ENCODE assay signal across 30 cellular contexts in genomic region chr19:7331446-7331845, GRCh38.
"Had no signal": no experiment of that assay in that cellular context is flagged by ENCODE, and none has a peak within 500 bp of the region (broad histone marks: within the 10 kb centered on the region; RNA-seq: fewer than 3 reads in every experiment).

No MANE protein-coding gene starts in this region.

- DNase-seq: naive thymus-derived CD8-positive, alpha-beta T cell; nephron progenitor cell; occipital lobe; ovary; posterior cingulate gyrus; psoas muscle; right cardiac atrium; stimulated activated CD4-positive, alpha-beta T cell treated with anti-CD3 and anti-CD28 coated beads, Interleukin-15, amount 100 ng/mL, for 24 hours; stimulated activated CD4-positive, alpha-beta T cell treated with anti-CD3 and anti-CD28 coated beads, Interleukin-2, amount 100 ng/mL, for 24 hours; stimulated activated CD4-positive, alpha-beta T cell treated with anti-CD3 and anti-CD28 coated beads, Interleukin-2, amount 100 ng/mL, for 48 hours; stimulated activated CD4-positive, alpha-beta T cell treated with anti-CD3 and anti-CD28 coated beads, Interleukin-4, amount 100 ng/mL, for 24 hours; stimulated activated naive B cell treated with anti-CD40 and anti-IgM and Interleukin-4, amounts not matched to agents 10 μg/mL and 1 μg/mL and 100 μg/mL, for 72 hours; stimulated activated naive CD4-positive, alpha-beta T cell treated with Interleukin-2 at 50 U/mL for 16 hours; stomach; thyroid gland; trophoblast cell; upper lobe of left lung had no signal

- H3K27ac Mint-ChIP-seq: naive thymus-derived CD8-positive, alpha-beta T cell; natural killer cell treated with Interleukin-12 subunit alpha and Interleukin-12 subunit beta and Interleukin-15 and Interleukin-18, amount 100 ng/mL, for 72 hours; nephron progenitor cell; progenitor cell of endocrine pancreas; stimulated activated effector memory CD8-positive, alpha-beta T cell treated with anti-CD3 and anti-CD28 coated beads, Interleukin-12 subunit alpha, Interleukin-12 subunit beta, amount 100 ng/mL, for 72 hours; stimulated activated naive B cell treated with anti-CD40 and anti-IgM and Interleukin-4, amounts not matched to agents 10 μg/mL and 1 μg/mL and 100 μg/mL, for 72 hours; stimulated activated naive CD8-positive, alpha-beta T cell treated with anti-CD3 and anti-CD28 coated beads, Interleukin-15, Interleukin-2, amounts not matched to agents 100 ng/mL and 50 ng/mL, for 24 hours had no signal

- H3K4me3 ChIP-seq: ovary, psoas muscle, skin epidermis, smooth muscle cell, stomach, thoracic aorta, thyroid gland, tibial nerve, upper lobe of left lung, vagina had no signal

- H3K9ac ChIP-seq: parathyroid adenoma had no signal

- H3K4me1 ChIP-seq: parathyroid adenoma, psoas muscle had no signal

- FAIRE-seq: urothelium cell line had no signal

- H3K27me3 Mint-ChIP-seq: naive thymus-derived CD8-positive, alpha-beta T cell; stimulated activated naive B cell treated with anti-CD40 and anti-IgM and Interleukin-4, amounts not matched to agents 10 μg/mL and 1 μg/mL and 100 μg/mL, for 72 hours; stimulated activated naive CD8-positive, alpha-beta T cell treated with anti-CD3 and anti-CD28 coated beads, Interleukin-15, Interleukin-2, amounts not matched to agents 100 ng/mL and 50 ng/mL, for 24 hours had no signal

- H3K79me2 ChIP-seq: parathyroid adenoma had no signal

- H3K4me2 ChIP-seq: smooth muscle cell had no signal

- H3K27me3 ChIP-seq: ovary, stomach, thyroid gland, tibial nerve, upper lobe of left lung, vagina had no signal

- H3K27ac ChIP-seq: ovary, parathyroid adenoma, psoas muscle, skin epidermis, stomach, thoracic aorta, thyroid gland, tibial nerve, upper lobe of left lung, vagina had no signal

- H3K36me3 Mint-ChIP-seq: naive thymus-derived CD8-positive, alpha-beta T cell; natural killer cell treated with Interleukin-12 subunit alpha and Interleukin-12 subunit beta and Interleukin-15 and Interleukin-18, amount 100 ng/mL, for 72 hours; stimulated activated effector memory CD8-positive, alpha-beta T cell treated with anti-CD3 and anti-CD28 coated beads, Interleukin-12 subunit alpha, Interleukin-12 subunit beta, amount 100 ng/mL, for 72 hours had no signal

- H3K4me3 Mint-ChIP-seq: naive thymus-derived CD8-positive, alpha-beta T cell; natural killer cell treated with Interleukin-12 subunit alpha and Interleukin-12 subunit beta and Interleukin-15 and Interleukin-18, amount 100 ng/mL, for 72 hours; nephron progenitor cell; neural crest cell; stimulated activated effector memory CD8-positive, alpha-beta T cell treated with anti-CD3 and anti-CD28 coated beads, Interleukin-12 subunit alpha, Interleukin-12 subunit beta, amount 100 ng/mL, for 72 hours; stimulated activated naive B cell treated with anti-CD40 and anti-IgM and Interleukin-4, amounts not matched to agents 10 μg/mL and 1 μg/mL and 100 μg/mL, for 72 hours; stimulated activated naive CD8-positive, alpha-beta T cell treated with anti-CD3 and anti-CD28 coated beads, Interleukin-15, Interleukin-2, amounts not matched to agents 100 ng/mL and 50 ng/mL, for 24 hours had no signal

- ATAC-seq: naive thymus-derived CD8-positive, alpha-beta T cell; natural killer cell treated with Interleukin-12 subunit alpha and Interleukin-12 subunit beta and Interleukin-15 and Interleukin-18, amount 100 ng/mL, for 72 hours; psoas muscle; right cardiac atrium; sciatic nerve; stimulated activated effector memory CD8-positive, alpha-beta T cell treated with anti-CD3 and anti-CD28 coated beads, Interleukin-12 subunit alpha, Interleukin-12 subunit beta, amount 100 ng/mL, for 72 hours; stimulated activated naive B cell treated with anti-CD40 and anti-IgM and Interleukin-4, amounts not matched to agents 10 μg/mL and 1 μg/mL and 100 μg/mL, for 72 hours had no signal

- H3K36me3 ChIP-seq: ovary, stomach, thoracic aorta, thyroid gland, tibial nerve, upper lobe of left lung, vagina had no signal

- H2AFZ ChIP-seq: parathyroid adenoma had no signal

- H3K4me1 Mint-ChIP-seq: nephron progenitor cell, neural crest cell had no signal

- H3K9me3 ChIP-seq: ovary, psoas muscle, stomach, thoracic aorta, thyroid gland, tibial nerve, upper lobe of left lung, vagina had no signal
